Comparison of ENCODE assay signal across 11 cellular contexts in genomic region chr2:127636248-127637235, GRCh38. TPM values are rescaled to one million over a fixed set of nuclear protein-coding genes. Genes with fewer than 3 reads are reported as not detected.
A peak's percentile ranks its signal among the peaks of the same experiment; 100 is the strongest.
DNase-seq lines count a peak whose midpoint lies in the region; ATAC-seq and TF ChIP-seq lines count a peak whose summit lies in the region.
"Had no signal": no experiment of that assay in that cellular context is flagged by ENCODE, and none has a peak within 500 bp of the region (broad histone marks: within the 10 kb centered on the region; RNA-seq: fewer than 3 reads in every experiment).

No MANE protein-coding gene starts in this region.

- H3K27me3 ChIP-seq in heart right ventricle (no peaks in the 10 kb centered on the region), colonic mucosa (no peaks in the 10 kb centered on the region), upper lobe of right lung (no peaks in the 10 kb centered on the region)

- DNase-seq in heart right ventricle (peak in 1 of 2 donors; percentile 18), left cardiac atrium (no peak), colonic mucosa (peak; percentile 68), naive B cell (no peak), upper lobe of right lung (no peak), NCI-H2171 (lab: John Stamatoyannopoulos, UW) (no peak), NCI-H526 treated with DMSO at 0.1 percent for 48 hours (lab: John Stamatoyannopoulos, UW) (no peak)
- DNase-seq in natural killer cell treated with Interleukin-12 subunit alpha and Interleukin-12 subunit beta and Interleukin-15 and Interleukin-18, amount 100 ng/mL, for 72 hours (ENCODE audit: low spot score), result no peak
- DNase-seq: NCI-H2029 treated with DMSO at 0.1 percent for 48 hours had no signal

- WGBS in heart right ventricle, 2 donors, result 89% methylated on average over 33 of the region's 33 CpGs

- peak overlapping the region; percentile 65 to 95 (median 88) for H3K27ac ChIP-seq in heart right ventricle
- H3K27ac ChIP-seq in colonic mucosa, result no peak overlapping the region
- H3K27ac ChIP-seq in upper lobe of right lung, result peak overlapping the region; percentile 73

- H3K4me1 Mint-ChIP-seq in naive B cell, result peaks cover 66 to 89% (median 85%) of the 10 kb centered on the region in 3 donors
- H3K4me1 Mint-ChIP-seq in natural killer cell treated with Interleukin-12 subunit alpha and Interleukin-12 subunit beta and Interleukin-15 and Interleukin-18, amount 100 ng/mL, for 72 hours (ENCODE audit: low read depth in 2 of 2), result no peaks in the 10 kb centered on the region

- H3K9ac ChIP-seq in colonic mucosa (ENCODE audit: low read depth in 2 of 2, low read length in 2 of 2), result peak overlapping the region in 1 of 2 donors; percentile 26

- no peak overlapping the region for H3K4me3 ChIP-seq in heart right ventricle
- no peak overlapping the region for H3K4me3 ChIP-seq in colonic mucosa
- H3K4me3 ChIP-seq in upper lobe of right lung, result no peak overlapping the region

- peak overlapping the region in 5 of 6 donors; percentile 33 to 91 (median 60) for H3K27ac Mint-ChIP-seq in naive B cell
- no peak overlapping the region for H3K27ac Mint-ChIP-seq in natural killer cell treated with Interleukin-12 subunit alpha and Interleukin-12 subunit beta and Interleukin-15 and Interleukin-18, amount 100 ng/mL, for 72 hours

- H3K36me3 Mint-ChIP-seq in naive B cell, result no peaks in the 10 kb centered on the region
- no peaks in the 10 kb centered on the region for H3K36me3 Mint-ChIP-seq in natural killer cell treated with Interleukin-12 subunit alpha and Interleukin-12 subunit beta and Interleukin-15 and Interleukin-18, amount 100 ng/mL, for 72 hours

- no peaks in the 10 kb centered on the region for H3K27me3 Mint-ChIP-seq in naive B cell
- no peaks in the 10 kb centered on the region for H3K27me3 Mint-ChIP-seq in natural killer cell treated with Interleukin-12 subunit alpha and Interleukin-12 subunit beta and Interleukin-15 and Interleukin-18, amount 100 ng/mL, for 72 hours

- no peak for TF ChIP-seq CTCF in heart right ventricle (IDR thresholded peaks at IDR 0.05)
- TF ChIP-seq CTCF in colonic mucosa (IDR thresholded peaks at IDR 0.05), result no peak
- TF ChIP-seq CTCF in upper lobe of right lung (IDR thresholded peaks at IDR 0.05), result no peak

- H3K36me3 ChIP-seq in heart right ventricle, result peaks cover 0 to 44% (median 4%) of the 10 kb centered on the region in 9 donors
- H3K36me3 ChIP-seq in colonic mucosa, result no peaks in the 10 kb centered on the region
- no peaks in the 10 kb centered on the region for H3K36me3 ChIP-seq in upper lobe of right lung

- peaks cover 28 to 99% (median 65%) of the 10 kb centered on the region in 9 donors for H3K4me1 ChIP-seq in heart right ventricle
- H3K4me1 ChIP-seq in colonic mucosa, result no peaks in the 10 kb centered on the region
- peaks cover 33% of the 10 kb centered on the region for H3K4me1 ChIP-seq in upper lobe of right lung

- H3K4me3 Mint-ChIP-seq in naive B cell, result peak overlapping the region in 7 of 8 donors; percentile 35 to 75 (median 53)
- H3K4me3 Mint-ChIP-seq in natural killer cell treated with Interleukin-12 subunit alpha and Interleukin-12 subunit beta and Interleukin-15 and Interleukin-18, amount 100 ng/mL, for 72 hours, result no peak overlapping the region

- ATAC-seq in heart right ventricle (no peak), left cardiac atrium (no peak), naive B cell (ENCODE audit: low read depth in 2 of 2) (no peak), upper lobe of right lung (no peak)
- ATAC-seq in natural killer cell treated with Interleukin-12 subunit alpha and Interleukin-12 subunit beta and Interleukin-15 and Interleukin-18, amount 100 ng/mL, for 72 hours, result no peak

- H3K9me3 ChIP-seq in heart right ventricle (no peaks in the 10 kb centered on the region), colonic mucosa (no peaks in the 10 kb centered on the region), upper lobe of right lung (no peaks in the 10 kb centered on the region)

- intact Hi-C loops in heart right ventricle (cut with DNase I), result loop anchor here in 2 of 10 donors (5.0 to 10.0 kb wide), 2 partner anchors 41 to 58 kb away; partner anchors contain the start of gene LIMS2 (in 1 of the 2)
- intact Hi-C loops in left cardiac atrium (cut with DNase I), result no loop called here
- intact Hi-C loops in colonic mucosa (cut with DNase I), result no loop called here
- intact Hi-C loops in upper lobe of right lung (cut with DNase I), result no loop called here

- H3K9me3 Mint-ChIP-seq in naive B cell, result no peaks in the 10 kb centered on the region
- H3K9me3 Mint-ChIP-seq in natural killer cell treated with Interleukin-12 subunit alpha and Interleukin-12 subunit beta and Interleukin-15 and Interleukin-18, amount 100 ng/mL, for 72 hours, result no peaks in the 10 kb centered on the region

RNA-seq across cellular contexts. Expression of gene GPR17, which starts 9.4 kb away (rescaled TPM):
- under 1 TPM in 6 of 10 donors, not detected in 4; 0.22 to 0.59 (median 0.46) TPM for total RNA-seq in heart right ventricle
- 10 to 100 TPM in 1 of 2 donors, under 1 TPM in 1; 0.28 to 16.5 TPM for polyA plus RNA-seq in heart right ventricle
- total RNA-seq in left cardiac atrium, result under 1 TPM in 1 of 2 donors, not detected in 1; 0.24 TPM
- under 1 TPM; 0.16 to 0.20 TPM for total RNA-seq in colonic mucosa
- not detected for polyA plus RNA-seq in naive B cell (ENCODE audit: low read depth in 6 of 6)
- total RNA-seq in upper lobe of right lung, result 0.49 TPM
- not detected for total RNA-seq in natural killer cell treated with Interleukin-12 subunit alpha and Interleukin-12 subunit beta and Interleukin-15 and Interleukin-18, amount 100 ng/mL, for 72 hours
- total RNA-seq: myocyte; T-helper 2 cell treated with Interferon-gamma antibody and Interleukin-4, amounts not matched to agents 100 ng/mL and 5 ng/mL, for 36 hours had no signal

RNA-seq across cellular contexts. Expression of gene LIMS2, which starts 38.8 kb away (rescaled TPM):
- total RNA-seq in heart right ventricle, result 100 to 1,000 TPM; 150 to 285 (median 160) TPM
- 100 to 1,000 TPM; 148 to 687 TPM for polyA plus RNA-seq in heart right ventricle
- 100 to 1,000 TPM; 157 to 204 TPM for total RNA-seq in left cardiac atrium
- 10 to 100 TPM in 1 of 2 donors, 1 to 10 TPM in 1; 6.6 to 37.2 TPM for total RNA-seq in colonic mucosa
- 10 to 100 TPM; 11.2 to 60.4 (median 27.7) TPM for polyA plus RNA-seq in naive B cell (ENCODE audit: low read depth in 6 of 6)
- total RNA-seq in upper lobe of right lung, result 161 TPM
- not detected for total RNA-seq in natural killer cell treated with Interleukin-12 subunit alpha and Interleukin-12 subunit beta and Interleukin-15 and Interleukin-18, amount 100 ng/mL, for 72 hours

Comparison
In these comparisons a context has a peak if more than half of its experiments do, and no peak if none do; other contexts are left out.
1. H3K27ac Mint-ChIP-seq: peak in naive B cell (5 of 6); none in natural killer cell treated with Interleukin-12 subunit alpha and Interleukin-12 subunit beta and Interleukin-15 and Interleukin-18, amount 100 ng/mL, for 72 hours (0 of 2).
2. RNA of gene LIMS2, which starts 38.8 kb away (total RNA-seq): 157 to 204 TPM in left cardiac atrium, 150 to 285 TPM in heart right ventricle, 161 TPM in upper lobe of right lung (single experiment) and 6.6 to 37.2 TPM in colonic mucosa; not detected in natural killer cell treated with Interleukin-12 subunit alpha and Interleukin-12 subunit beta and Interleukin-15 and Interleukin-18, amount 100 ng/mL, for 72 hours; every median in the first group is over 4 times any median in the second.